In the genomic region with DNA sequence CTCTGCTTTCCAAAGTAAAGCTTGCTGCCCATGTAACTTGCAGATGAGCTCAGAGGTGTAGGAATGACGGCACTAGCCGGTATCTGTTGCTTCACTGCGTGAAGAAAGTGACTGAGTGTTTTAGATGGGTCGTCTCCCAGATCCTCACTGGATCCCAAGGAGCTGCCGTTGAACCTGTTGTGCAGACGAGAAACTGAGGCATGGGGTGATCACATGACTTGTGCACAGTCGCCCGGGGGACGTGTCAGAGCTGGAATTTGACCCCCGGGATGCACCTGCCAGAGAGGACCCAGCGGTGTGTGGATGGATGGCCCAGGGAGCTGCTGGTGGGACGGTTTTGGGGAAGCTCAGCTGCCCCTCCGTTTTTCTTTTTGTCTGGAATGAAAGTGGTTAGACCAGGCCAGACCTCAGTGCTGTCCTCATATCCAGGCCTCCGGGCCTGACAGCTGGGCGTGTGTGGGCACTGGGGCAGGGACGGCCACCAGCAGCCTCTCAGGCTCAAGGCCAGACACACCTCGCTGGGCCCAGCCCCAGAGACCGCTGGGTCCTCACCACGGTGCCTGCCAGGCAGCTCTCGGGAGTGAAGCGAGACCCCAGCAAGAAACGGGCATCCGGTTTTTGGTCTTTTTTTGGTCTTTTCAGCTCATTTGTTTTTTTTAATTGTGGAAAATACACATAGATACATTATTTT, we compare ENCODE assay signal across 1 cellular context.
TF ChIP-seq lines count a peak whose summit lies in the region.

No MANE protein-coding gene starts in this region.

TF ChIP-seq in HepG2, 621 proteins besides CTCF, POLR2A, EP300 and RAD21:
- TF ChIP-seq ZNF143 (CRISPR knock-in tag; IDR thresholded peaks at IDR 0.05) (0 out of 2 replicates have a peak, but pooled peaks have one; percentile 13), RBFOX2 (IDR thresholded peaks at IDR 0.05; ENCODE audit: low read depth, low read length) (peak; percentile 55; the same call in 1 of the 2 replicates), HOXA3 (CRISPR knock-in tag; IDR thresholded peaks at IDR 0.05) (peak; percentile 14; the same call in 1 of the 2 replicates), AGO2 (optimal IDR thresholded peaks at IDR 0.05; ENCODE audit: low read depth, low read length) (peak; percentile 76), KDM3A (CRISPR knock-in tag; IDR thresholded peaks at IDR 0.05; ENCODE audit: low read depth) (no peak), HNRNPL (IDR thresholded peaks at IDR 0.05; ENCODE audit: low read depth, low read length) (peak; percentile 68; the same call in 1 of the 2 replicates), RBM22 (optimal IDR thresholded peaks at IDR 0.05; ENCODE audit: low read length) (peak; percentile 80), SAP130 (CRISPR knock-in tag; IDR thresholded peaks at IDR 0.05; ENCODE audit: low read depth) (0 out of 2 replicates have a peak, but pooled peaks have one; percentile 21), ZFY (CRISPR knock-in tag; IDR thresholded peaks at IDR 0.05) (peak; percentile 32; the same call in 1 of the 2 replicates)
- TF ChIP-seq, protein P1, sequence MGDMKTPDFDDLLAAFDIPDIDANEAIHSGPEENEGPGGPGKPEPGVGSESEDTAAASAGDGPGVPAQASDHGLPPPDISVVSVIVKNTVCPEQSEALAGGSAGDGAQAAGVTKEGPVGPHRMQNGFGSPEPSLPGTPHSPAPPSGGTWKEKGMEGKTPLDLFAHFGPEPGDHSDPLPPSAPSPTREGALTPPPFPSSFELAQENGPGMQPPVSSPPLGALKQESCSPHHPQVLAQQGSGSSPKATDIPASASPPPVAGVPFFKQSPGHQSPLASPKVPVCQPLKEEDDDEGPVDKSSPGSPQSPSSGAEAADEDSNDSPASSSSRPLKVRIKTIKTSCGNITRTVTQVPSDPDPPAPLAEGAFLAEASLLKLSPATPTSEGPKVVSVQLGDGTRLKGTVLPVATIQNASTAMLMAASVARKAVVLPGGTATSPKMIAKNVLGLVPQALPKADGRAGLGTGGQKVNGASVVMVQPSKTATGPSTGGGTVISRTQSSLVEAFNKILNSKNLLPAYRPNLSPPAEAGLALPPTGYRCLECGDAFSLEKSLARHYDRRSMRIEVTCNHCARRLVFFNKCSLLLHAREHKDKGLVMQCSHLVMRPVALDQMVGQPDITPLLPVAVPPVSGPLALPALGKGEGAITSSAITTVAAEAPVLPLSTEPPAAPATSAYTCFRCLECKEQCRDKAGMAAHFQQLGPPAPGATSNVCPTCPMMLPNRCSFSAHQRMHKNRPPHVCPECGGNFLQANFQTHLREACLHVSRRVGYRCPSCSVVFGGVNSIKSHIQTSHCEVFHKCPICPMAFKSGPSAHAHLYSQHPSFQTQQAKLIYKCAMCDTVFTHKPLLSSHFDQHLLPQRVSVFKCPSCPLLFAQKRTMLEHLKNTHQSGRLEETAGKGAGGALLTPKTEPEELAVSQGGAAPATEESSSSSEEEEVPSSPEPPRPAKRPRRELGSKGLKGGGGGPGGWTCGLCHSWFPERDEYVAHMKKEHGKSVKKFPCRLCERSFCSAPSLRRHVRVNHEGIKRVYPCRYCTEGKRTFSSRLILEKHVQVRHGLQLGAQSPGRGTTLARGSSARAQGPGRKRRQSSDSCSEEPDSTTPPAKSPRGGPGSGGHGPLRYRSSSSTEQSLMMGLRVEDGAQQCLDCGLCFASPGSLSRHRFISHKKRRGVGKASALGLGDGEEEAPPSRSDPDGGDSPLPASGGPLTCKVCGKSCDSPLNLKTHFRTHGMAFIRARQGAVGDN (CRISPR knock-in tag; IDR thresholded peaks at IDR 0.05), result peak; percentile 69
- TF ChIP-seq, protein P2, sequence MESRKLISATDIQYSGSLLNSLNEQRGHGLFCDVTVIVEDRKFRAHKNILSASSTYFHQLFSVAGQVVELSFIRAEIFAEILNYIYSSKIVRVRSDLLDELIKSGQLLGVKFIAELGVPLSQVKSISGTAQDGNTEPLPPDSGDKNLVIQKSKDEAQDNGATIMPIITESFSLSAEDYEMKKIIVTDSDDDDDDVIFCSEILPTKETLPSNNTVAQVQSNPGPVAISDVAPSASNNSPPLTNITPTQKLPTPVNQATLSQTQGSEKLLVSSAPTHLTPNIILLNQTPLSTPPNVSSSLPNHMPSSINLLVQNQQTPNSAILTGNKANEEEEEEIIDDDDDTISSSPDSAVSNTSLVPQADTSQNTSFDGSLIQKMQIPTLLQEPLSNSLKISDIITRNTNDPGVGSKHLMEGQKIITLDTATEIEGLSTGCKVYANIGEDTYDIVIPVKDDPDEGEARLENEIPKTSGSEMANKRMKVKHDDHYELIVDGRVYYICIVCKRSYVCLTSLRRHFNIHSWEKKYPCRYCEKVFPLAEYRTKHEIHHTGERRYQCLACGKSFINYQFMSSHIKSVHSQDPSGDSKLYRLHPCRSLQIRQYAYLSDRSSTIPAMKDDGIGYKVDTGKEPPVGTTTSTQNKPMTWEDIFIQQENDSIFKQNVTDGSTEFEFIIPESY (CRISPR knock-in tag; IDR thresholded peaks at IDR 0.05), result peak; percentile 91
- TF ChIP-seq, protein P3, sequence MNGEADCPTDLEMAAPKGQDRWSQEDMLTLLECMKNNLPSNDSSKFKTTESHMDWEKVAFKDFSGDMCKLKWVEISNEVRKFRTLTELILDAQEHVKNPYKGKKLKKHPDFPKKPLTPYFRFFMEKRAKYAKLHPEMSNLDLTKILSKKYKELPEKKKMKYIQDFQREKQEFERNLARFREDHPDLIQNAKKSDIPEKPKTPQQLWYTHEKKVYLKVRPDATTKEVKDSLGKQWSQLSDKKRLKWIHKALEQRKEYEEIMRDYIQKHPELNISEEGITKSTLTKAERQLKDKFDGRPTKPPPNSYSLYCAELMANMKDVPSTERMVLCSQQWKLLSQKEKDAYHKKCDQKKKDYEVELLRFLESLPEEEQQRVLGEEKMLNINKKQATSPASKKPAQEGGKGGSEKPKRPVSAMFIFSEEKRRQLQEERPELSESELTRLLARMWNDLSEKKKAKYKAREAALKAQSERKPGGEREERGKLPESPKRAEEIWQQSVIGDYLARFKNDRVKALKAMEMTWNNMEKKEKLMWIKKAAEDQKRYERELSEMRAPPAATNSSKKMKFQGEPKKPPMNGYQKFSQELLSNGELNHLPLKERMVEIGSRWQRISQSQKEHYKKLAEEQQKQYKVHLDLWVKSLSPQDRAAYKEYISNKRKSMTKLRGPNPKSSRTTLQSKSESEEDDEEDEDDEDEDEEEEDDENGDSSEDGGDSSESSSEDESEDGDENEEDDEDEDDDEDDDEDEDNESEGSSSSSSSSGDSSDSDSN (CRISPR knock-in tag; IDR thresholded peaks at IDR 0.05), result peak; percentile 17; the same call in 1 of the 2 replicates
- TF ChIP-seq, protein P4, sequence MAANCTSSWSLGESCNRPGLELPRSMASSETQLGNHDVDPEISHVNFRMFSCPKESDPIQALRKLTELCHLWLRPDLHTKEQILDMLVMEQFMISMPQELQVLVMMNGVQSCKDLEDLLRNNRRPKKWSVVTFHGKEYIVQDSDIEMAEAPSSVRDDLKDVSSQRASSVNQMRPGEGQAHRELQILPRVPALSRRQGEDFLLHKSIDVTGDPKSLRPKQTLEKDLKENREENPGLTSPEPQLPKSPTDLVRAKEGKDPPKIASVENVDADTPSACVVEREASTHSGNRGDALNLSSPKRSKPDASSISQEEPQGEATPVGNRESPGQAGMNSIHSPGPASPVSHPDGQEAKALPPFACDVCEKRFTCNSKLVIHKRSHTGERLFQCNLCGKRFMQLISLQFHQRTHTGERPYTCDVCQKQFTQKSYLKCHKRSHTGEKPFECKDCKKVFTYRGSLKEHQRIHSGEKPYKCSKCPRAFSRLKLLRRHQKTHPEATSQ (CRISPR knock-in tag; IDR thresholded peaks at IDR 0.05; ENCODE audit: borderline replicate concordance), result no peak
- TF ChIP-seq, protein P5, sequence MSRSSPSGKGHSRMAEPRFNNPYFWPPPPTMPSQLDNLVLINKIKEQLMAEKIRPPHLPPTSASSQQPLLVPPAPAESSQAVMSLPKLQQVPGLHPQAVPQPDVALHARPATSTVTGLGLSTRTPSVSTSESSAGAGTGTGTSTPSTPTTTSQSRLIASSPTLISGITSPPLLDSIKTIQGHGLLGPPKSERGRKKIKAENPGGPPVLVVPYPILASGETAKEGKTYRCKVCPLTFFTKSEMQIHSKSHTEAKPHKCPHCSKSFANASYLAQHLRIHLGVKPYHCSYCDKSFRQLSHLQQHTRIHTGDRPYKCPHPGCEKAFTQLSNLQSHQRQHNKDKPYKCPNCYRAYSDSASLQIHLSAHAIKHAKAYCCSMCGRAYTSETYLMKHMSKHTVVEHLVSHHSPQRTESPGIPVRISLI (CRISPR knock-in tag; IDR thresholded peaks at IDR 0.05; ENCODE audit: borderline replicate concordance), result no peak
- TF ChIP-seq, protein P6, sequence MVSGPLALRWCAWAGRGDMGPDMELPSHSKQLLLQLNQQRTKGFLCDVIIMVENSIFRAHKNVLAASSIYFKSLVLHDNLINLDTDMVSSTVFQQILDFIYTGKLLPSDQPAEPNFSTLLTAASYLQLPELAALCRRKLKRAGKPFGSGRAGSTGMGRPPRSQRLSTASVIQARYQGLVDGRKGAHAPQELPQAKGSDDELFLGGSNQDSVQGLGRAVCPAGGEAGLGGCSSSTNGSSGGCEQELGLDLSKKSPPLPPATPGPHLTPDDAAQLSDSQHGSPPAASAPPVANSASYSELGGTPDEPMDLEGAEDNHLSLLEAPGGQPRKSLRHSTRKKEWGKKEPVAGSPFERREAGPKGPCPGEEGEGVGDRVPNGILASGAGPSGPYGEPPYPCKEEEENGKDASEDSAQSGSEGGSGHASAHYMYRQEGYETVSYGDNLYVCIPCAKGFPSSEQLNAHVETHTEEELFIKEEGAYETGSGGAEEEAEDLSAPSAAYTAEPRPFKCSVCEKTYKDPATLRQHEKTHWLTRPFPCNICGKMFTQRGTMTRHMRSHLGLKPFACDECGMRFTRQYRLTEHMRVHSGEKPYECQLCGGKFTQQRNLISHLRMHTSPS (CRISPR knock-in tag; IDR thresholded peaks at IDR 0.05; ENCODE audit: low read depth), result peak; percentile 60; the same call in 1 of the 2 replicates
